Comparison of ENCODE assay signal across 24 cellular contexts in genomic region chr9:120643096-120643495, GRCh38.
DNase-seq lines count a peak whose midpoint lies in the region; ATAC-seq and TF ChIP-seq lines count a peak whose summit lies in the region.
"Had no signal": no experiment of that assay in that cellular context is flagged by ENCODE, and none has a peak within 500 bp of the region (broad histone marks: within the 10 kb centered on the region; RNA-seq: fewer than 3 reads in every experiment).

No MANE protein-coding gene starts in this region.

- intact Hi-C loops in activated CD4-positive, alpha-beta T cell treated with anti-CD3 and anti-CD28 coated beads for 36 hours (cut with DNase I, micrococcal nuclease), result no loop called here

- TF ChIP-seq CTCF in endodermal cell (conservative IDR thresholded peaks at IDR 0.05) (no peak), mesothelial cell of epicardium (IDR thresholded peaks at IDR 0.05; ENCODE audit: unreplicated experiment) (no peak)

- H3K4me1 Mint-ChIP-seq in endodermal cell (peaks cover 10% of the 10 kb centered on the region), mesothelial cell of epicardium (peaks cover 2% of the 10 kb centered on the region)
- no peaks in the 10 kb centered on the region for H3K4me1 Mint-ChIP-seq in activated CD4-positive, alpha-beta T cell treated with anti-CD3 and anti-CD28 coated beads for 36 hours
- H3K4me1 Mint-ChIP-seq: GM23338 had no signal

- no peak overlapping the region for H3K27ac Mint-ChIP-seq in endodermal cell
- peak overlapping the region; percentile 31 for H3K27ac Mint-ChIP-seq in mesothelial cell of epicardium
- H3K27ac Mint-ChIP-seq in activated CD4-positive, alpha-beta T cell treated with anti-CD3 and anti-CD28 coated beads for 36 hours, result no peak overlapping the region
- H3K27ac Mint-ChIP-seq: CD8-positive, alpha-beta memory T cell; GM23338 had no signal

- H3K27me3 ChIP-seq in Karpas-422 (ENCODE audit: low read length), result no peaks in the 10 kb centered on the region
- H3K27me3 ChIP-seq in endodermal cell (ENCODE audit: control insufficient read depth, insufficient read depth, low read length, poor library complexity, severe bottlenecking), result no peaks in the 10 kb centered on the region

- POLR2A ChIA-PET in activated CD4-positive, alpha-beta T cell treated with anti-CD3 and anti-CD28 coated beads for 36 hours (lab: Charles Lee), result no interaction called here

- H3K9ac ChIP-seq in Karpas-422 (ENCODE audit: low read length) (no peak overlapping the region), endodermal cell (ENCODE audit: extremely low read depth, low read length, poor library complexity, severe bottlenecking) (no peak overlapping the region)

- H3K4me3 Mint-ChIP-seq in endodermal cell, result no peak overlapping the region
- H3K4me3 Mint-ChIP-seq in mesothelial cell of epicardium, result no peak overlapping the region
- H3K4me3 Mint-ChIP-seq in activated CD4-positive, alpha-beta T cell treated with anti-CD3 and anti-CD28 coated beads for 36 hours, result no peak overlapping the region
- H3K4me3 Mint-ChIP-seq: CD8-positive, alpha-beta memory T cell; GM23338 had no signal

- H3K4me2 ChIP-seq in Karpas-422 (ENCODE audit: low read depth, low read length, poor library complexity, severe bottlenecking), result no peak overlapping the region
- H3K4me2 ChIP-seq: GM23338 had no signal

- H3K9me3 Mint-ChIP-seq in endodermal cell (peaks cover 4% of the 10 kb centered on the region), mesothelial cell of epicardium (peaks cover 7% of the 10 kb centered on the region)
- H3K9me3 Mint-ChIP-seq in activated CD4-positive, alpha-beta T cell treated with anti-CD3 and anti-CD28 coated beads for 36 hours (ENCODE audit: low read depth), result peaks cover 5% of the 10 kb centered on the region
- H3K9me3 Mint-ChIP-seq: GM23338 had no signal

- H3K4me3 ChIP-seq in Karpas-422 (ENCODE audit: low read length) (no peak overlapping the region), endodermal cell (ENCODE audit: low read length) (no peak overlapping the region)
- H3K4me3 ChIP-seq: GM23338, HAP-1 had no signal

- peaks cover 86% of the 10 kb centered on the region for H3K36me3 ChIP-seq in Karpas-422 (ENCODE audit: insufficient read depth, low read length)
- peaks cover 11% of the 10 kb centered on the region for H3K36me3 ChIP-seq in endodermal cell (ENCODE audit: control insufficient read depth, insufficient read depth, low read length)
- H3K36me3 ChIP-seq: HAP-1 had no signal

- H3K4me1 ChIP-seq in Karpas-422 (ENCODE audit: low read length), result peaks cover 10% of the 10 kb centered on the region
- H3K4me1 ChIP-seq in endodermal cell (ENCODE audit: control insufficient read depth, insufficient read depth, low read length), result peaks cover 7% of the 10 kb centered on the region

- no peaks in the 10 kb centered on the region for H3K9me2 ChIP-seq in Karpas-422 (replicated peaks; ENCODE audit: insufficient read depth, low read length)

- H3K9me3 ChIP-seq in Karpas-422 (ENCODE audit: low read length) (no peaks in the 10 kb centered on the region), endodermal cell (ENCODE audit: control insufficient read depth, low read length) (peaks cover 5% of the 10 kb centered on the region)
- H3K9me3 ChIP-seq: HAP-1 had no signal

- H4K20me1 ChIP-seq in Karpas-422 (ENCODE audit: insufficient read depth, low read depth, low read length), result 0 out of 2 replicates have a peak, but pooled peaks cover under 1% of the 10 kb centered on the region

- peaks cover 95% of the 10 kb centered on the region for H3K79me2 ChIP-seq in Karpas-422 (ENCODE audit: low read length)

- H3K27me3 Mint-ChIP-seq in endodermal cell (ENCODE audit: insufficient read depth), result no peaks in the 10 kb centered on the region
- no peaks in the 10 kb centered on the region for H3K27me3 Mint-ChIP-seq in mesothelial cell of epicardium (ENCODE audit: low read depth)
- H3K27me3 Mint-ChIP-seq in activated CD4-positive, alpha-beta T cell treated with anti-CD3 and anti-CD28 coated beads for 36 hours, result no peaks in the 10 kb centered on the region
- H3K27me3 Mint-ChIP-seq: CD8-positive, alpha-beta memory T cell had no signal

- no peak for ATAC-seq in activated CD4-positive, alpha-beta T cell treated with anti-CD3 and anti-CD28 coated beads for 36 hours
- no peak for ATAC-seq in HG03175 (IDR thresholded peaks at IDR 0.05; ENCODE audit: unreplicated experiment)
- ATAC-seq: GM23338, Panc1 had no signal

- H2AFZ ChIP-seq in Karpas-422 (ENCODE audit: low read length), result no peak overlapping the region
- H2AFZ ChIP-seq: GM23338 had no signal

- peaks cover 8% of the 10 kb centered on the region for H3K36me3 Mint-ChIP-seq in endodermal cell (ENCODE audit: low read depth)
- peaks cover 6% of the 10 kb centered on the region for H3K36me3 Mint-ChIP-seq in mesothelial cell of epicardium
- peaks cover 2% of the 10 kb centered on the region for H3K36me3 Mint-ChIP-seq in activated CD4-positive, alpha-beta T cell treated with anti-CD3 and anti-CD28 coated beads for 36 hours (ENCODE audit: low read depth)

- CTCF ChIA-PET in activated CD4-positive, alpha-beta T cell treated with anti-CD3 and anti-CD28 coated beads for 36 hours (lab: Charles Lee), result interaction anchor here (0.6 kb wide), 2 partner anchors 15 to 677 kb away, joined by 3 to 4 read pairs; no protein-coding TSS in a partner anchor

- DNase-seq in Karpas-422 (no peak), endodermal cell (no peak), mesothelial cell of epicardium (ENCODE audit: low spot score in 2 of 2, unreplicated experiment in 2 of 2) (no peak), substantia nigra (lab: John Stamatoyannopoulos, UW) (no peak), iPS-NIHi11 (ENCODE audit: low spot score) (no peak), AG08395 (ENCODE audit: low spot score) (no peak)
- DNase-seq in activated CD4-positive, alpha-beta T cell treated with anti-CD3 and anti-CD28 coated beads for 36 hours, result no peak
- DNase-seq: 8988T; AML-193; C1 segment of cervical spinal cord; CD8-positive, alpha-beta memory T cell; DMS53; GDM1; KBM-7; NCI-H1092; NCI-H1436 treated with DMSO at 0.1 percent for 48 hours; NCI-H1930; NCI-H226; NCI-H524; NCI-H774 had no signal

- peak overlapping the region; percentile 9; the same call in 1 of the 2 replicates for H3K27ac ChIP-seq in Karpas-422 (ENCODE audit: low read length)
- H3K27ac ChIP-seq in endodermal cell (ENCODE audit: low read depth, low read length), result peak overlapping the region; percentile 33
- H3K27ac ChIP-seq in substantia nigra (ENCODE audit: low read depth, low read length, poor library complexity, severe bottlenecking), result peak overlapping the region; percentile 66

Comparison
In these comparisons a context has a peak if more than half of its experiments do, and no peak if none do; other contexts are left out.
1. H3K27ac ChIP-seq: peak in every context shown above with its lines; median percentile 66 in substantia nigra; 33 in endodermal cell; 9 in Karpas-422.